In genomic region chr16:22732959-22733358, GRCh38 we compare ENCODE assay signal across 5 cellular contexts.
"Had no signal": no experiment of that assay in that cellular context is flagged by ENCODE, and none has a peak within 500 bp of the region (broad histone marks: within the 10 kb centered on the region; RNA-seq: fewer than 3 reads in every experiment).

No MANE protein-coding gene starts in this region.

- H3K27ac ChIP-seq: GM23248 had no signal

- ATAC-seq: K562 had no signal

- H3K4me3 ChIP-seq: GM23248, K562 had no signal

- DNase-seq: GM23248, H9, HCEC 1CT, IMR-90 had no signal
